In the genomic region with DNA sequence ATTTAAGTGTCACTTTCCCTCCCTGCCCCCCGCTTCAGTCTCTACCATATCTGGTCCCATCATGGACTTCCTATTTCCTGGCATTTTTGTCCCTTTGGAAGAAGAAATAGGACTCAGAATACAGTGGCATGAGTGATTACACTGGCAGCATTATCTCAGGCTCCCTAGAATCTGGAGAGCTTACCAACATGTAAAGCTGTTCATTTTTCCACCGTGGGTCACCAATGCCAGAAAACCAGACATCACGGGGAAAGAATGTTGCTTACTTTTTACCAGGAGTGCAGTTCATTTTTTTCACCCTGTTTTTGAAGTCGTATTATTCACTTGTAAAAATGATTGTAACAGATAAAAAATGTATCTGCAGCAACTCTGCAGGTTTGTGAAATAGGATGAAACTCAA, we compare ENCODE assay signal across 14 cellular contexts. TPM values are rescaled to one million over a fixed set of nuclear protein-coding genes. Genes with fewer than 3 reads are reported as not detected.
A peak's percentile ranks its signal among the peaks of the same experiment; 100 is the strongest.
DNase-seq lines count a peak whose midpoint lies in the region; ATAC-seq and TF ChIP-seq lines count a peak whose summit lies in the region.
"Had no signal": no experiment of that assay in that cellular context is flagged by ENCODE, and none has a peak within 500 bp of the region (broad histone marks: within the 10 kb centered on the region; RNA-seq: fewer than 3 reads in every experiment).

No MANE protein-coding gene starts in this region.

- H2AFZ ChIP-seq in ACC112 (ENCODE audit: low read length, unreplicated experiment) = no peak overlapping the region

- DNase-seq in LHCN-M2 (ENCODE audit: low read depth) (peak; percentile 73), dermis microvascular lymphatic vessel endothelial cell (ENCODE audit: low read depth in 2 of 2) (peak; percentile 55 to 68), GDM1 (lab: John Stamatoyannopoulos, UW) (no peak)
- DNase-seq: activated CD8-positive, alpha-beta memory T cell treated with anti-CD3 and anti-CD28 coated beads, Interleukin-2, amount 50 U/mL, for 48 hours; C1 segment of cervical spinal cord; cerebellar nuclear complex; heart right ventricle; NCI-H2107 had no signal

- H3K36me3 ChIP-seq in ACC112 (ENCODE audit: insufficient read depth, low read length) = peaks cover 7% of the 10 kb centered on the region; the same call in 1 of the 2 replicates
- peaks cover 48% of the 10 kb centered on the region for H3K36me3 ChIP-seq in neutrophil

- H3K27ac ChIP-seq in ACC112 (ENCODE audit: low read depth, low read length) (peak overlapping the region; percentile 98), neutrophil (peak overlapping the region; percentile 48)

- H3K27me3 ChIP-seq in ACC112 (ENCODE audit: insufficient read depth, low read length) = no peaks in the 10 kb centered on the region
- H3K27me3 ChIP-seq in neutrophil = no peaks in the 10 kb centered on the region
- H3K27me3 ChIP-seq: heart right ventricle had no signal

- no peak for TF ChIP-seq CTCF in neutrophil (IDR thresholded peaks at IDR 0.05)

- H3K79me2 ChIP-seq in ACC112 (ENCODE audit: control insufficient read depth, insufficient read depth, low read length, unreplicated experiment) = peaks cover 60% of the 10 kb centered on the region

- peaks cover 70% of the 10 kb centered on the region for H3K4me1 ChIP-seq in ACC112 (ENCODE audit: control insufficient read depth, insufficient read depth, low read length, unreplicated experiment)
- H3K4me1 ChIP-seq in neutrophil (ENCODE audit: control insufficient read depth in 1 of 2, insufficient read depth in 1 of 2, low read depth in 1 of 2, low read length in 1 of 2) = peaks cover 17% of the 10 kb centered on the region in 2 experiments

- ATAC-seq in HG02885 (IDR thresholded peaks at IDR 0.05; ENCODE audit: poor library complexity, unreplicated experiment) (no peak), GM21717 (IDR thresholded peaks at IDR 0.05; ENCODE audit: unreplicated experiment) (no peak), HG02571 (IDR thresholded peaks at IDR 0.05; ENCODE audit: unreplicated experiment) (no peak)

- H3K4me3 ChIP-seq in ACC112 (ENCODE audit: low read depth, low read length) (0 out of 2 replicates have a peak overlapping the region, but pooled peaks have one; percentile 30), neutrophil (ENCODE audit: low read depth in 1 of 2, low read length in 1 of 2) (no peak overlapping the region)
- H3K4me3 ChIP-seq: heart right ventricle, K562 had no signal

- H3K9me3 ChIP-seq in neutrophil = no peaks in the 10 kb centered on the region
- H3K9me3 ChIP-seq: heart right ventricle had no signal

RNA-seq across cellular contexts. Expression of a gene that starts 44.8 kb away (rescaled TPM):
- total RNA-seq in LHCN-M2 (2014; rRNA removed) (27.7 and 39.7 TPM in 2 replicates), dermis microvascular lymphatic vessel endothelial cell (25.7 and 38.1 TPM in 2 replicates)
- polyA plus RNA-seq in LHCN-M2 (2012) = 9.7 TPM
